ENCODE assay signal across 1 cellular context in the genomic region with DNA sequence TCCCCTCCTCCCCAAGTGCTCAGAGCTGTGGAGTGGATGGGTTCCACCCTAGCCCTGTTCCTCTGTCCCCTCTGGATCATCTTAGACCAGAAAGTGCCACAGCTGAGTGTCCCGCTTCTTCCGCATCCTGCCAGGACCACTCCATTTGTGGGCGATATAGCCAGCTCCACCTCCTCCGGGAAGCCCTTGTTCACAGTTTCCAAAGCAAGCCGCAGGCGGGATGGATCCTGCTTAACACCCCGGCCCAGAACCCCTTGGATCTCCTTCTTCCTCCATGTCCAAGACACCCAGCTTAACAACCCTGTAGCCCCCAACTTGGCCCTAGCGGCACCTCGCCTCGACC.
TF ChIP-seq lines count a peak whose summit lies in the region.

No MANE protein-coding gene starts in this region.

TF ChIP-seq in K562, 482 proteins besides CTCF, POLR2A, EP300 and RAD21:
- TF ChIP-seq SMAD3 (CRISPR knock-in tag; conservative IDR thresholded peaks at IDR 0.05) (no peak), E2F3 (CRISPR knock-in tag; IDR thresholded peaks at IDR 0.05) (0 out of 2 replicates have a peak, but pooled peaks have one; percentile 53), ZNF589 (CRISPR knock-in tag; IDR thresholded peaks at IDR 0.05; ENCODE audit: low read depth) (0 out of 2 replicates have a peak, but pooled peaks have one; percentile 29), HDGF (IDR thresholded peaks at IDR 0.05) (0 out of 2 replicates have a peak, but pooled peaks have one; percentile 48)
- TF ChIP-seq, protein P1, sequence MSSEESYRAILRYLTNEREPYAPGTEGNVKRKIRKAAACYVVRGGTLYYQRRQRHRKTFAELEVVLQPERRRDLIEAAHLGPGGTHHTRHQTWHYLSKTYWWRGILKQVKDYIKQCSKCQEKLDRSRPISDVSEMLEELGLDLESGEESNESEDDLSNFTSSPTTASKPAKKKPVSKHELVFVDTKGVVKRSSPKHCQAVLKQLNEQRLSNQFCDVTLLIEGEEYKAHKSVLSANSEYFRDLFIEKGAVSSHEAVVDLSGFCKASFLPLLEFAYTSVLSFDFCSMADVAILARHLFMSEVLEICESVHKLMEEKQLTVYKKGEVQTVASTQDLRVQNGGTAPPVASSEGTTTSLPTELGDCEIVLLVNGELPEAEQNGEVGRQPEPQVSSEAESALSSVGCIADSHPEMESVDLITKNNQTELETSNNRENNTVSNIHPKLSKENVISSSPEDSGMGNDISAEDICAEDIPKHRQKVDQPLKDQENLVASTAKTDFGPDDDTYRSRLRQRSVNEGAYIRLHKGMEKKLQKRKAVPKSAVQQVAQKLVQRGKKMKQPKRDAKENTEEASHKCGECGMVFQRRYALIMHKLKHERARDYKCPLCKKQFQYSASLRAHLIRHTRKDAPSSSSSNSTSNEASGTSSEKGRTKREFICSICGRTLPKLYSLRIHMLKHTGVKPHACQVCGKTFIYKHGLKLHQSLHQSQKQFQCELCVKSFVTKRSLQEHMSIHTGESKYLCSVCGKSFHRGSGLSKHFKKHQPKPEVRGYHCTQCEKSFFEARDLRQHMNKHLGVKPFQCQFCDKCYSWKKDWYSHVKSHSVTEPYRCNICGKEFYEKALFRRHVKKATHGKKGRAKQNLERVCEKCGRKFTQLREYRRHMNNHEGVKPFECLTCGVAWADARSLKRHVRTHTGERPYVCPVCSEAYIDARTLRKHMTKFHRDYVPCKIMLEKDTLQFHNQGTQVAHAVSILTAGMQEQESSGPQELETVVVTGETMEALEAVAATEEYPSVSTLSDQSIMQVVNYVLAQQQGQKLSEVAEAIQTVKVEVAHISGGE (CRISPR knock-in tag; IDR thresholded peaks at IDR 0.05) = 0 out of 6 replicates have a peak, but pooled peaks of 1 of the 3 experiments have one; percentile 38
- TF ChIP-seq, protein P2, sequence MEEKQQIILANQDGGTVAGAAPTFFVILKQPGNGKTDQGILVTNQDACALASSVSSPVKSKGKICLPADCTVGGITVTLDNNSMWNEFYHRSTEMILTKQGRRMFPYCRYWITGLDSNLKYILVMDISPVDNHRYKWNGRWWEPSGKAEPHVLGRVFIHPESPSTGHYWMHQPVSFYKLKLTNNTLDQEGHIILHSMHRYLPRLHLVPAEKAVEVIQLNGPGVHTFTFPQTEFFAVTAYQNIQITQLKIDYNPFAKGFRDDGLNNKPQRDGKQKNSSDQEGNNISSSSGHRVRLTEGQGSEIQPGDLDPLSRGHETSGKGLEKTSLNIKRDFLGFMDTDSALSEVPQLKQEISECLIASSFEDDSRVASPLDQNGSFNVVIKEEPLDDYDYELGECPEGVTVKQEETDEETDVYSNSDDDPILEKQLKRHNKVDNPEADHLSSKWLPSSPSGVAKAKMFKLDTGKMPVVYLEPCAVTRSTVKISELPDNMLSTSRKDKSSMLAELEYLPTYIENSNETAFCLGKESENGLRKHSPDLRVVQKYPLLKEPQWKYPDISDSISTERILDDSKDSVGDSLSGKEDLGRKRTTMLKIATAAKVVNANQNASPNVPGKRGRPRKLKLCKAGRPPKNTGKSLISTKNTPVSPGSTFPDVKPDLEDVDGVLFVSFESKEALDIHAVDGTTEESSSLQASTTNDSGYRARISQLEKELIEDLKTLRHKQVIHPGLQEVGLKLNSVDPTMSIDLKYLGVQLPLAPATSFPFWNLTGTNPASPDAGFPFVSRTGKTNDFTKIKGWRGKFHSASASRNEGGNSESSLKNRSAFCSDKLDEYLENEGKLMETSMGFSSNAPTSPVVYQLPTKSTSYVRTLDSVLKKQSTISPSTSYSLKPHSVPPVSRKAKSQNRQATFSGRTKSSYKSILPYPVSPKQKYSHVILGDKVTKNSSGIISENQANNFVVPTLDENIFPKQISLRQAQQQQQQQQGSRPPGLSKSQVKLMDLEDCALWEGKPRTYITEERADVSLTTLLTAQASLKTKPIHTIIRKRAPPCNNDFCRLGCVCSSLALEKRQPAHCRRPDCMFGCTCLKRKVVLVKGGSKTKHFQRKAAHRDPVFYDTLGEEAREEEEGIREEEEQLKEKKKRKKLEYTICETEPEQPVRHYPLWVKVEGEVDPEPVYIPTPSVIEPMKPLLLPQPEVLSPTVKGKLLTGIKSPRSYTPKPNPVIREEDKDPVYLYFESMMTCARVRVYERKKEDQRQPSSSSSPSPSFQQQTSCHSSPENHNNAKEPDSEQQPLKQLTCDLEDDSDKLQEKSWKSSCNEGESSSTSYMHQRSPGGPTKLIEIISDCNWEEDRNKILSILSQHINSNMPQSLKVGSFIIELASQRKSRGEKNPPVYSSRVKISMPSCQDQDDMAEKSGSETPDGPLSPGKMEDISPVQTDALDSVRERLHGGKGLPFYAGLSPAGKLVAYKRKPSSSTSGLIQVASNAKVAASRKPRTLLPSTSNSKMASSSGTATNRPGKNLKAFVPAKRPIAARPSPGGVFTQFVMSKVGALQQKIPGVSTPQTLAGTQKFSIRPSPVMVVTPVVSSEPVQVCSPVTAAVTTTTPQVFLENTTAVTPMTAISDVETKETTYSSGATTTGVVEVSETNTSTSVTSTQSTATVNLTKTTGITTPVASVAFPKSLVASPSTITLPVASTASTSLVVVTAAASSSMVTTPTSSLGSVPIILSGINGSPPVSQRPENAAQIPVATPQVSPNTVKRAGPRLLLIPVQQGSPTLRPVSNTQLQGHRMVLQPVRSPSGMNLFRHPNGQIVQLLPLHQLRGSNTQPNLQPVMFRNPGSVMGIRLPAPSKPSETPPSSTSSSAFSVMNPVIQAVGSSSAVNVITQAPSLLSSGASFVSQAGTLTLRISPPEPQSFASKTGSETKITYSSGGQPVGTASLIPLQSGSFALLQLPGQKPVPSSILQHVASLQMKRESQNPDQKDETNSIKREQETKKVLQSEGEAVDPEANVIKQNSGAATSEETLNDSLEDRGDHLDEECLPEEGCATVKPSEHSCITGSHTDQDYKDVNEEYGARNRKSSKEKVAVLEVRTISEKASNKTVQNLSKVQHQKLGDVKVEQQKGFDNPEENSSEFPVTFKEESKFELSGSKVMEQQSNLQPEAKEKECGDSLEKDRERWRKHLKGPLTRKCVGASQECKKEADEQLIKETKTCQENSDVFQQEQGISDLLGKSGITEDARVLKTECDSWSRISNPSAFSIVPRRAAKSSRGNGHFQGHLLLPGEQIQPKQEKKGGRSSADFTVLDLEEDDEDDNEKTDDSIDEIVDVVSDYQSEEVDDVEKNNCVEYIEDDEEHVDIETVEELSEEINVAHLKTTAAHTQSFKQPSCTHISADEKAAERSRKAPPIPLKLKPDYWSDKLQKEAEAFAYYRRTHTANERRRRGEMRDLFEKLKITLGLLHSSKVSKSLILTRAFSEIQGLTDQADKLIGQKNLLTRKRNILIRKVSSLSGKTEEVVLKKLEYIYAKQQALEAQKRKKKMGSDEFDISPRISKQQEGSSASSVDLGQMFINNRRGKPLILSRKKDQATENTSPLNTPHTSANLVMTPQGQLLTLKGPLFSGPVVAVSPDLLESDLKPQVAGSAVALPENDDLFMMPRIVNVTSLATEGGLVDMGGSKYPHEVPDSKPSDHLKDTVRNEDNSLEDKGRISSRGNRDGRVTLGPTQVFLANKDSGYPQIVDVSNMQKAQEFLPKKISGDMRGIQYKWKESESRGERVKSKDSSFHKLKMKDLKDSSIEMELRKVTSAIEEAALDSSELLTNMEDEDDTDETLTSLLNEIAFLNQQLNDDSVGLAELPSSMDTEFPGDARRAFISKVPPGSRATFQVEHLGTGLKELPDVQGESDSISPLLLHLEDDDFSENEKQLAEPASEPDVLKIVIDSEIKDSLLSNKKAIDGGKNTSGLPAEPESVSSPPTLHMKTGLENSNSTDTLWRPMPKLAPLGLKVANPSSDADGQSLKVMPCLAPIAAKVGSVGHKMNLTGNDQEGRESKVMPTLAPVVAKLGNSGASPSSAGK (IDR thresholded peaks at IDR 0.05) = 0 out of 2 replicates have a peak, but pooled peaks have one; percentile 66
- TF ChIP-seq, protein P3, sequence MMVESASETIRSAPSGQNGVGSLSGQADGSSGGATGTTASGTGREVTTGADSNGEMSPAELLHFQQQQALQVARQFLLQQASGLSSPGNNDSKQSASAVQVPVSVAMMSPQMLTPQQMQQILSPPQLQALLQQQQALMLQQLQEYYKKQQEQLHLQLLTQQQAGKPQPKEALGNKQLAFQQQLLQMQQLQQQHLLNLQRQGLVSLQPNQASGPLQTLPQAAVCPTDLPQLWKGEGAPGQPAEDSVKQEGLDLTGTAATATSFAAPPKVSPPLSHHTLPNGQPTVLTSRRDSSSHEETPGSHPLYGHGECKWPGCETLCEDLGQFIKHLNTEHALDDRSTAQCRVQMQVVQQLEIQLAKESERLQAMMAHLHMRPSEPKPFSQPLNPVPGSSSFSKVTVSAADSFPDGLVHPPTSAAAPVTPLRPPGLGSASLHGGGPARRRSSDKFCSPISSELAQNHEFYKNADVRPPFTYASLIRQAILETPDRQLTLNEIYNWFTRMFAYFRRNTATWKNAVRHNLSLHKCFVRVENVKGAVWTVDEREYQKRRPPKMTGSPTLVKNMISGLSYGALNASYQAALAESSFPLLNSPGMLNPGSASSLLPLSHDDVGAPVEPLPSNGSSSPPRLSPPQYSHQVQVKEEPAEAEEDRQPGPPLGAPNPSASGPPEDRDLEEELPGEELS (CRISPR knock-in tag; IDR thresholded peaks at IDR 0.05; ENCODE audit: borderline replicate concordance) = no peak
